Comparison of ENCODE assay signal across 36 cellular contexts in the genomic region with DNA sequence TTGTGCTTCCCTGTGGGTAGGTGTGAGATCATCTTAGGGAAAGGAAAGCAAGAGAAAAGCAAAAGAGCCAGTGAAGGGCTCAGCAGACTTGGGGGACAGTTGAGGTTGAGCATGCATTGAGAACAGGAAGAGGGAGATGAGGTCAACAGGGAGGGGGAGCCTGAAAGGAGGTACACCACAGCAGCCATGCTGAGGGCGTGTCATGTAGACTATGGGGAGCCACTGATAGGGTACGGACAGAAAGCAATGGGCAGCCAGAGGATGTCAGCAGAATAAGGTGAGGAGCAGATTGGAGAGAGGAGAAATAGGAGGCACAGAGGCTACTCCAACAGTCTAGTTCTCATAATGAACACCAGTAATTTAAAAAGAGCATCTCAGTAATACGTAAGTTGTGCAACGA.
"Had no signal": no experiment of that assay in that cellular context is flagged by ENCODE, and none has a peak within 500 bp of the region (broad histone marks: within the 10 kb centered on the region; RNA-seq: fewer than 3 reads in every experiment).

No MANE protein-coding gene starts in this region.

- H3K4me3 Mint-ChIP-seq: activated B cell treated with CpG ODN at 0.5 μM for 24 hours; activated CD4-positive, alpha-beta memory T cell treated with anti-CD3 and anti-CD28 coated beads for 36 hours; activated CD4-positive, alpha-beta T cell treated with anti-CD3 and anti-CD28 coated beads, Interleukin-2, amount 10 ng/mL, durations not matched to agents 24 days and 14 days; activated CD8-positive, alpha-beta T cell treated with anti-CD3 and anti-CD28 coated beads for 36 hours; activated naive CD4-positive, alpha-beta T cell treated with anti-CD3 and anti-CD28 coated beads for 36 hours; activated naive CD8-positive, alpha-beta T cell treated with anti-CD3 and anti-CD28 coated beads for 36 hours; activated T-cell treated with anti-CD3 and anti-CD28 coated beads, Interleukin-2, amount 50 U/mL, for 4 hours; activated T-cell treated with anti-CD3 and anti-CD28 coated beads, Interleukin-2, amount 50 U/mL, for 72 hours; activated T-helper 1 cell treated with anti-CD3 and anti-CD28 coated beads, Interleukin-12 subunit alpha, Interleukin-12 subunit beta, Interleukin-2, Interleukin-4 antibody, amounts not matched to agents 30 ng/mL and 10 ng/mL and 1 ng/mL, durations not matched to agents 14 hours and 24 hours and 36 hours; activated T-helper 17 cell treated with anti-CD3 and anti-CD28 coated beads, Interleukin-2, amount 50 U/mL, for 72 hours; T-helper 1 cell treated with Interleukin-12 subunit alpha and Interleukin-12 subunit beta and Interleukin-4 antibody, amounts not matched to agents 30 μg/mL and 1 μg/mL, for 36 hours; T-helper 2 cell treated with Interferon-gamma antibody and Interleukin-4, amounts not matched to agents 5 μg/mL and 100 μg/mL, for 36 hours had no signal

- H3K4me1 Mint-ChIP-seq: activated B cell treated with CpG ODN at 0.5 μM for 24 hours; activated CD4-positive, alpha-beta T cell treated with anti-CD3 and anti-CD28 coated beads, Interleukin-2, amount 10 ng/mL, durations not matched to agents 24 days and 14 days; activated naive CD8-positive, alpha-beta T cell treated with anti-CD3 and anti-CD28 coated beads for 36 hours; activated T-helper 17 cell treated with anti-CD3 and anti-CD28 coated beads, Interleukin-2, amount 50 U/mL, for 72 hours had no signal

- ATAC-seq: activated CD8-positive, alpha-beta T cell treated with anti-CD3 and anti-CD28 coated beads for 36 hours; activated naive CD4-positive, alpha-beta T cell treated with anti-CD3 and anti-CD28 coated beads, Interleukin-2, amount 50 U/mL, for 72 hours; activated T-cell treated with anti-CD3 and anti-CD28 coated beads, Interleukin-2, amount 50 U/mL, for 4 hours; activated T-cell treated with anti-CD3 and anti-CD28 coated beads, Interleukin-2, amount 50 U/mL, for 72 hours; activated T-helper 17 cell treated with anti-CD3 and anti-CD28 coated beads, Interleukin-2, amount 50 U/mL, for 72 hours; body of pancreas had no signal

- H3K27me3 ChIP-seq: adrenal gland, body of pancreas, brain microvascular endothelial cell, breast epithelium had no signal

- H3K4me3 ChIP-seq: adrenal gland, body of pancreas, breast epithelium had no signal

- H3K27ac ChIP-seq: adrenal gland, body of pancreas, brain microvascular endothelial cell, breast epithelium, VCaP had no signal

- H3K36me3 ChIP-seq: adrenal gland, brain microvascular endothelial cell, breast epithelium had no signal

- FAIRE-seq: astrocyte, TTC549 had no signal

- H3K27ac Mint-ChIP-seq: activated B cell treated with CpG ODN at 0.5 μM for 24 hours; activated CD4-positive, alpha-beta memory T cell treated with anti-CD3 and anti-CD28 coated beads for 36 hours; activated CD4-positive, alpha-beta T cell treated with anti-CD3 and anti-CD28 coated beads, Interleukin-2, amount 10 ng/mL, durations not matched to agents 24 days and 14 days; activated CD8-positive, alpha-beta T cell treated with anti-CD3 and anti-CD28 coated beads for 36 hours; activated naive CD4-positive, alpha-beta T cell treated with anti-CD3 and anti-CD28 coated beads for 36 hours; activated naive CD4-positive, alpha-beta T cell treated with anti-CD3 and anti-CD28 coated beads, Interleukin-2, amount 50 U/mL, for 72 hours; activated naive CD8-positive, alpha-beta T cell treated with anti-CD3 and anti-CD28 coated beads for 36 hours; activated T-cell treated with anti-CD3 and anti-CD28 coated beads, Interleukin-2, amount 50 U/mL, for 72 hours; activated T-helper 1 cell treated with anti-CD3 and anti-CD28 coated beads, Interleukin-12 subunit alpha, Interleukin-12 subunit beta, Interleukin-2, Interleukin-4 antibody, amounts not matched to agents 30 ng/mL and 10 ng/mL and 1 ng/mL, durations not matched to agents 14 hours and 24 hours and 36 hours; activated T-helper 17 cell treated with anti-CD3 and anti-CD28 coated beads, Interleukin-2, amount 50 U/mL, for 72 hours; T-helper 1 cell treated with Interleukin-12 subunit alpha and Interleukin-12 subunit beta and Interleukin-4 antibody, amounts not matched to agents 30 μg/mL and 1 μg/mL, for 36 hours; T-helper 2 cell treated with Interferon-gamma antibody and Interleukin-4, amounts not matched to agents 5 μg/mL and 100 μg/mL, for 36 hours had no signal

- H3K36me3 Mint-ChIP-seq: activated CD4-positive, alpha-beta memory T cell treated with anti-CD3 and anti-CD28 coated beads for 36 hours; activated naive CD8-positive, alpha-beta T cell treated with anti-CD3 and anti-CD28 coated beads for 36 hours had no signal

- H3K27me3 Mint-ChIP-seq: activated B cell treated with CpG ODN at 0.5 μM for 24 hours; activated CD4-positive, alpha-beta memory T cell treated with anti-CD3 and anti-CD28 coated beads for 36 hours; activated CD4-positive, alpha-beta T cell treated with anti-CD3 and anti-CD28 coated beads, Interleukin-2, amount 10 ng/mL, durations not matched to agents 24 days and 14 days; activated CD8-positive, alpha-beta T cell treated with anti-CD3 and anti-CD28 coated beads for 36 hours; activated naive CD8-positive, alpha-beta T cell treated with anti-CD3 and anti-CD28 coated beads for 36 hours; activated T-helper 17 cell treated with anti-CD3 and anti-CD28 coated beads, Interleukin-2, amount 50 U/mL, for 72 hours had no signal

- DNase-seq: activated B cell treated with CpG ODN at 0.5 μM for 24 hours; activated CD4-positive, alpha-beta memory T cell treated with anti-CD3 and anti-CD28 coated beads for 36 hours; activated CD4-positive, alpha-beta T cell treated with anti-CD3 and anti-CD28 coated beads for 4 hours; activated CD4-positive, alpha-beta T cell treated with anti-CD3 and anti-CD28 coated beads, Interleukin-2, amount 10 ng/mL, durations not matched to agents 24 days and 14 days; activated CD4-positive, alpha-beta T cell treated with anti-CD3 and anti-CD28 coated beads, Interleukin-2, amount 50 U/mL, for 1 hour; activated CD4-positive, alpha-beta T cell treated with anti-CD3 and anti-CD28 coated beads, Interleukin-2, amount 50 U/mL, for 4 hours; activated CD4-positive, CD25-positive, alpha-beta regulatory T cell treated with anti-CD3 and anti-CD28 coated beads, Interleukin-2, amount 50 U/mL, for 72 hours; activated CD8-positive, alpha-beta memory T cell treated with anti-CD3 and anti-CD28 coated beads, Interleukin-2, amount 50 U/mL, for 4 hours; activated CD8-positive, alpha-beta T cell treated with anti-CD3 and anti-CD28 coated beads for 36 hours; activated effector memory CD4-positive, alpha-beta T cell treated with anti-CD3 and anti-CD28 coated beads, Interleukin-2, amount 50 U/mL, for 16 hours; activated gamma-delta T cell treated with Interleukin-2 at 50 U/mL for 16 hours; activated naive CD4-positive, alpha-beta T cell; activated naive CD4-positive, alpha-beta T cell treated with anti-CD3 and anti-CD28 coated beads for 36 hours; activated naive CD4-positive, alpha-beta T cell treated with anti-CD3 and anti-CD28 coated beads, Interleukin-2, amount 50 U/mL, for 16 hours; activated naive CD8-positive, alpha-beta T cell treated with anti-CD3 and anti-CD28 coated beads for 36 hours; activated T-cell treated with anti-CD3 and anti-CD28 coated beads for 4 hours; activated T-cell treated with anti-CD3 and anti-CD28 coated beads, Interleukin-2, amount 50 U/mL, for 1 hour; activated T-cell treated with anti-CD3 and anti-CD28 coated beads, Interleukin-2, amount 50 U/mL, for 4 hours; activated T-cell treated with anti-CD3 and anti-CD28 coated beads, Interleukin-2, amount 50 U/mL, for 72 hours; adrenal gland; amniotic stem cell; aorta; body of pancreas; brain microvascular endothelial cell; central memory CD4-positive, alpha-beta T cell; T-helper 2 cell; T-helper 9 cell had no signal

- H3K4me1 ChIP-seq: adrenal gland, body of pancreas, breast epithelium had no signal
